8 cellular contexts compared by ENCODE assay signal in the genomic region with DNA sequence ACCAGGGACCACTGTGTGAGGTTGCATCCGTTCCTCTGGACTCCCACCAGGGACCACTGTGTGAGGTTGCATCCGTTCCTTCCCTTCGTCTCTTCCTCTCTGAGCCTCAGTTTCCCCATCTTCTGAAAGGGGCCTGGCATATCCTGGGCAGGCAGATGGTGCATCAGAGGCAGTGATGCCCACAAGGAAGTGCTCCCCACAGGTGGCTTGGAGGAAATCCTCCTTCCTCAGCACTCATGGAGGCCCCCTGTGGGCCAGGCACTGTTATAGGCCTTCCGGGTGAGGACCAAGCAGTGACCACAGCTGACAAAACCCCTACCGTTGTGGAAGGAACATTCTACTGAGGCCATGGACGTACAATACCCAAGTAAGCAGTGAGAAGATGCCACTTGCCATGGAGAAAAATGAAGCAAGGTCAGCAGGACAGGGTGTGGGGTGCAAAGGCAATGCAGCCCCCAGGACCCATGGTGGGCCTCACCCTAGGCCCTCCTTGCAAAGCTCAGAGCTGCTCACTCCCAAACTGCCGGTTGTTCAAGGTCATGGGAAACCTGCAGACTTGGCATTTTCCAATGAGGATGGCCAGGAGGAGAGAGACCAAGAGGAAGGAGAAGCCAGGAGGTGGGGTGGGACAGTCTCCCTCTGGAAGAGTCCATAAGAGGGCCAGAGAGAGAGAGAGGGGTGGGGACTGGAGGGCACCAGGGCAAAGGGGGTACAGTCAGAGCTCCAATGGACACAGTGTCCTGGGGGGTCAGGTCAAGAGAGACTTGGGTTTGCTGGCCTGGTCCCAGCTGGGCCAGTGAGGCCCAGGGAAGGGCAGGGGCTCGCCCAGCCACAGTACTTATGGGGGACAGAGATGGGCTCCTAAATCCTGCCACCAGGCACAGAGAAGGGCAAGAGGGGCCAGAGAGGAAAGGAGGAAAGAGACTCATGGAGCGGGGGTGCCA. TPM values are rescaled to one million over a fixed set of nuclear protein-coding genes. Genes with fewer than 3 reads are reported as not detected.
DNase-seq lines count a peak whose midpoint lies in the region; ATAC-seq and TF ChIP-seq lines count a peak whose summit lies in the region.

No MANE protein-coding gene starts in this region.

- no peak overlapping the region for H2AFZ ChIP-seq in MM.1S (ENCODE audit: low read length)

- H3K36me3 ChIP-seq in MM.1S (replicated peaks; ENCODE audit: insufficient read depth, low read length), result no peaks in the 10 kb centered on the region
- no peaks in the 10 kb centered on the region for H3K36me3 ChIP-seq in urinary bladder (ENCODE audit: insufficient read depth)

- peaks cover 15% of the 10 kb centered on the region for H3K27me3 ChIP-seq in MM.1S (replicated peaks; ENCODE audit: insufficient read depth, low read length)

- TF ChIP-seq CTCF in MM.1S (IDR thresholded peaks at IDR 0.05; ENCODE audit: low read length), result peak; percentile 48

- DNase-seq in EL (peak; percentile 54), MM.1S (no peak), caudate nucleus (lab: John Stamatoyannopoulos, UW) (peak in 1 of 61 donors; percentile 41), lung microvascular endothelial cell (ENCODE audit: low read depth in 2 of 2) (peak; percentile 22 to 43), midbrain (lab: John Stamatoyannopoulos, UW) (no peak)
- no peak for DNase-seq in effector CD8-positive, alpha-beta T cell (lab: John Stamatoyannopoulos, UW)

- H3K4me2 ChIP-seq in MM.1S (ENCODE audit: low read depth, low read length), result peak overlapping the region; percentile 39; the same call in 1 of the 2 replicates

- no peaks in the 10 kb centered on the region for H3F3A ChIP-seq in MM.1S (ENCODE audit: insufficient read depth, low read length)

- 61% methylated on average over 9 of the region's 9 CpGs for WGBS in urinary bladder

- H3K4me1 ChIP-seq in MM.1S (ENCODE audit: low read length) (peaks cover 5% of the 10 kb centered on the region; the same call in 1 of the 2 replicates), urinary bladder (ENCODE audit: insufficient read depth) (peaks cover 1% of the 10 kb centered on the region)

- no peaks in the 10 kb centered on the region for H4K20me1 ChIP-seq in MM.1S (ENCODE audit: insufficient read depth, low read length)

- H3K4me3 ChIP-seq in MM.1S (ENCODE audit: low read length), result no peak overlapping the region
- H3K4me3 ChIP-seq in urinary bladder (ENCODE audit: low read depth, low read length), result no peak overlapping the region

- H3K27ac ChIP-seq in MM.1S (ENCODE audit: low read length) (no peak overlapping the region), caudate nucleus (ENCODE audit: low read depth, low read length) (peak overlapping the region; percentile 18), urinary bladder (ENCODE audit: low read depth) (peak overlapping the region; percentile 35)

- no peak overlapping the region for H3K9ac ChIP-seq in MM.1S (ENCODE audit: low read length)

- H3K9me3 ChIP-seq in MM.1S (replicated peaks; ENCODE audit: insufficient read depth, low read length), result no peaks in the 10 kb centered on the region

- H3K79me2 ChIP-seq in MM.1S (ENCODE audit: low read length), result no peaks in the 10 kb centered on the region

- no peaks in the 10 kb centered on the region for H3K9me2 ChIP-seq in MM.1S (replicated peaks; ENCODE audit: insufficient read depth, low read length)

- no peak for ATAC-seq in GM19351 (IDR thresholded peaks at IDR 0.05; ENCODE audit: unreplicated experiment)

RNA-seq across cellular contexts. Expression of a gene that starts 51.1 kb away (rescaled TPM):
- not detected in 2 replicates for total RNA-seq in lung microvascular endothelial cell
- not detected for total RNA-seq in urinary bladder
- polyA plus RNA-seq in urinary bladder, result 0.28 TPM

RNA-seq across cellular contexts. Expression of a gene that starts 56.2 kb away (rescaled TPM):
- 19.4 and 22.4 TPM in 2 replicates for total RNA-seq in lung microvascular endothelial cell
- 12.8 TPM for total RNA-seq in urinary bladder
- 46.7 TPM for polyA plus RNA-seq in urinary bladder

Comparison
In these comparisons a context has a peak if more than half of its experiments do, and no peak if none do; other contexts are left out.
1. DNase-seq: peak in EL (single experiment) and lung microvascular endothelial cell (2 of 2); none in MM.1S (single experiment), midbrain (single experiment) and effector CD8-positive, alpha-beta T cell (single experiment).